11 cellular contexts compared by ENCODE assay signal in the genomic region with DNA sequence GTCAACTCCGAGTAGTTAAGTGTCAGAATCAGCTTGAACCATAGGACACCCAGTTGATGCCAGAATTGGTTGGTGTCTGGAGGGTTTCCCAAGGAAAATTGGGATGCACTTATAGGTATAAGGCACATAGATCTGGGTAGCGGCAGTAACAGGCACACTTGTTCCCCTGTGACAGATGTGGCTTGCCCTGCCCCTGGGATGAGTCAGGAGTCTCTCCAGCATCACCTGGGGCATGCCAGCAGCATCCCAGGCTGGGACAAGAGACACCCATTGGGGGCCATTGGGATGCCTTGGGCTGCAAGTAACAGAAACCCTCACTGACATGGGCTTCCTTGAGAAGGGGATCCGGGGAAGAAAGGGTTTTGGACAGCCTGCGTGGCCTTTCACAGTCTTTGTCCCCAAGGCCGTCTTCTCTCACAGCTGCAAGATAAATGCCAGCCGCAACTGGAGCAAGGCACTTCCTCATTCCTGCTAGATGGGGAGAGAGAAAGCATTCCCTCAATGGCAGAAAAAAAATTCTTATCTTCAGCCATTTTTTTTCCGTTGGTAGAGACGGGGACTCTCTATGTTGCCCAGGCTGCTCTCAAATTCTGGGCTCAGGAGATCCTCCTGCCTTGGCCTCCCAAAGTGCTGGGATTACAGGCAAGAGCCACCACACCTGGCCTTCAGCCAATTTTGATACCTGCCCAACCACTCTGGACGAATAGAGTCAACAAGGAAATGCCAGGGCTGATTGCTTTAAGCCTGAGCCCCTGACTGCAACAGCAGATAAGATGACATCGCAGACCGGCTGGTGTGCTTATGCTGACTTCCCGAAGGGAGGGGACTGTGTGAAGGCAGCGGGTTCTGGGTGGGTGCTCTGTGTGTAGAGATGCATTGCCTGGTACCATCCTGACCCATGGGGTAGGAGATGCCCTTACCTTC. TPM values are rescaled to one million over a fixed set of nuclear protein-coding genes. Genes with fewer than 3 reads are reported as not detected.
DNase-seq lines count a peak whose midpoint lies in the region; ATAC-seq and TF ChIP-seq lines count a peak whose summit lies in the region.
"Had no signal": no experiment of that assay in that cellular context is flagged by ENCODE, and none has a peak within 500 bp of the region (broad histone marks: within the 10 kb centered on the region; RNA-seq: fewer than 3 reads in every experiment).

No MANE protein-coding gene starts in this region.

- CTCF ChIA-PET in SK-N-SH (lab: Yijun Ruan, JAX) = no interaction called here

- peak; percentile 53 for DNase-seq in SK-N-SH
- peak; percentile 67 for DNase-seq in NCI-H82 (lab: John Stamatoyannopoulos, UW)
- DNase-seq in erythroblast (lab: John Stamatoyannopoulos, UW) = peak; percentile 57 to 86
- DNase-seq in transverse colon = peak; percentile 80
- no peak for DNase-seq in activated gamma-delta T cell treated with Interleukin-2 at 50 U/mL for 16 hours
- DNase-seq in tibial artery = no peak
- DNase-seq in GM10266 (ENCODE audit: extremely low spot score) = no peak
- DNase-seq: activated CD4-positive, alpha-beta T cell treated with anti-CD3 and anti-CD28 coated beads, Interleukin-2, amount 50 U/mL, for 1 hour; heart right ventricle; NCI-H1930 had no signal

- no peaks in the 10 kb centered on the region for H3K27me3 ChIP-seq in SK-N-SH (ENCODE audit: insufficient read depth)
- peaks cover 1% of the 10 kb centered on the region for H3K27me3 ChIP-seq in transverse colon
- peaks cover 0 to 13% of the 10 kb centered on the region in 2 donors for H3K27me3 ChIP-seq in tibial artery

- H3K4me3 ChIP-seq in SK-N-SH (ENCODE audit: low read depth in 2 of 2, low read length in 1 of 2) (no peak overlapping the region), transverse colon (no peak overlapping the region), tibial artery (no peak overlapping the region)
- H3K4me3 ChIP-seq: heart right ventricle had no signal

- POLR2A ChIA-PET in SK-N-SH (lab: Yijun Ruan, JAX) = no interaction called here

- no peak overlapping the region for H3K27ac ChIP-seq in SK-N-SH (ENCODE audit: low read depth in 2 of 2, low read length in 1 of 2)
- peak overlapping the region in 3 of 4 donors; percentile 35 to 57 (median 49) for H3K27ac ChIP-seq in transverse colon
- H3K27ac ChIP-seq in tibial artery = no peak overlapping the region
- H3K27ac ChIP-seq: heart right ventricle had no signal

- in situ Hi-C loops in transverse colon (cut with MboI; ENCODE audit: low pct_ligation_motif_present in 1 of 4, low pct_unique_long_range_greater_than_20kb in 1 of 4, low sequenced_read_pairs in 3 of 4) = loop anchor here in 1 of 4 donors (25.0 kb wide), 2 partner anchors 98 to 173 kb away; a partner anchor contains a TSS

- ATAC-seq in SK-N-SH treated with all-trans-retinoic acid at 6 μM for 48 hours = no peak

- H3K4me2 ChIP-seq in SK-N-SH = no peak overlapping the region

- no peaks in the 10 kb centered on the region for H4K20me1 ChIP-seq in SK-N-SH (ENCODE audit: insufficient read depth)

- no peak overlapping the region for H2AFZ ChIP-seq in SK-N-SH (ENCODE audit: low read depth)

- H3K9me2 ChIP-seq in SK-N-SH = no peaks in the 10 kb centered on the region

- intact Hi-C loops in transverse colon (cut with DNase I; ENCODE audit: low total_unique reads) = loop anchor here (10.0 kb wide), 1 partner anchor 410 kb away; a partner anchor contains a TSS
- intact Hi-C loops in tibial artery (cut with DNase I; ENCODE audit: low total_unique reads) = no loop called here

- TF ChIP-seq RAD21 in SK-N-SH (IDR thresholded peaks at IDR 0.05; ENCODE audit: low read length) = no peak

- H3K9me3 ChIP-seq in SK-N-SH (no peaks in the 10 kb centered on the region), transverse colon (no peaks in the 10 kb centered on the region), tibial artery (no peaks in the 10 kb centered on the region)
- H3K9me3 ChIP-seq: heart right ventricle had no signal

- peaks cover under 1% of the 10 kb centered on the region for H3F3A ChIP-seq in SK-N-SH (replicated peaks; ENCODE audit: insufficient read depth)

- H3K9ac ChIP-seq in SK-N-SH = no peak overlapping the region

- WGBS in SK-N-SH (ENCODE audit: low lambda C conversion rate) = 45% methylated on average over 13 of the region's 13 CpGs
- WGBS in transverse colon (ENCODE audit: low coverage in 1 of 2), 2 donors = 21 to 39% methylated on average over 6 to 13 of the region's 13 CpGs

- no peaks in the 10 kb centered on the region for H3K79me2 ChIP-seq in SK-N-SH (ENCODE audit: insufficient read depth)

- H3K36me3 ChIP-seq in SK-N-SH (replicated peaks in 1 of 2; ENCODE audit: control insufficient read depth in 1 of 2, insufficient read depth in 2 of 2, low read length in 1 of 2) = no peaks in the 10 kb centered on the region
- H3K36me3 ChIP-seq in transverse colon = no peaks in the 10 kb centered on the region
- H3K36me3 ChIP-seq in tibial artery = no peaks in the 10 kb centered on the region
- H3K36me3 ChIP-seq: heart right ventricle had no signal

- no peak for TF ChIP-seq CTCF in SK-N-SH (IDR thresholded peaks at IDR 0.05)
- no peak for TF ChIP-seq CTCF in transverse colon (IDR thresholded peaks at IDR 0.05)
- no peak for TF ChIP-seq CTCF in tibial artery (IDR thresholded peaks at IDR 0.05)
- TF ChIP-seq CTCF in GM10266 (IDR thresholded peaks at IDR 0.05; ENCODE audit: control insufficient read depth, insufficient read depth, low read depth, missing control alignments) = no peak

- TF ChIP-seq EP300 in SK-N-SH (IDR thresholded peaks at IDR 0.05; ENCODE audit: borderline replicate concordance in 1 of 2, low read depth in 1 of 2, low read length in 1 of 2) = no peak
- no peak for TF ChIP-seq EP300 in transverse colon (IDR thresholded peaks at IDR 0.05; ENCODE audit: low read depth)

- H3K4me1 ChIP-seq in SK-N-SH (ENCODE audit: control insufficient read depth in 1 of 2, insufficient read depth in 2 of 2, low read depth in 1 of 2, low read length in 1 of 2) = peaks cover 0 to 3% of the 10 kb centered on the region in 2 experiments; a peak in 1 of 4 replicates
- H3K4me1 ChIP-seq in transverse colon = peaks cover 0 to 16% (median 3%) of the 10 kb centered on the region in 4 donors
- no peaks in the 10 kb centered on the region for H3K4me1 ChIP-seq in tibial artery

- TF ChIP-seq POLR2A in erythroblast (IDR thresholded peaks at IDR 0.05; ENCODE audit: low read length) = peak; percentile 57
- TF ChIP-seq POLR2A in transverse colon (IDR thresholded peaks at IDR 0.05) = no peak

TF ChIP-seq in SK-N-SH, 30 proteins besides CTCF, POLR2A, EP300 and RAD21:
- TF ChIP-seq SMC3 (IDR thresholded peaks at IDR 0.05; ENCODE audit: low read depth, low read length) = no peak
- TF ChIP-seq, protein P1, sequence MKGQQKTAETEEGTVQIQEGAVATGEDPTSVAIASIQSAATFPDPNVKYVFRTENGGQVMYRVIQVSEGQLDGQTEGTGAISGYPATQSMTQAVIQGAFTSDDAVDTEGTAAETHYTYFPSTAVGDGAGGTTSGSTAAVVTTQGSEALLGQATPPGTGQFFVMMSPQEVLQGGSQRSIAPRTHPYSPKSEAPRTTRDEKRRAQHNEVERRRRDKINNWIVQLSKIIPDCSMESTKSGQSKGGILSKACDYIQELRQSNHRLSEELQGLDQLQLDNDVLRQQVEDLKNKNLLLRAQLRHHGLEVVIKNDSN (IDR thresholded peaks at IDR 0.05; ENCODE audit: borderline replicate concordance, low read depth) = no peak
- TF ChIP-seq, protein P2, sequence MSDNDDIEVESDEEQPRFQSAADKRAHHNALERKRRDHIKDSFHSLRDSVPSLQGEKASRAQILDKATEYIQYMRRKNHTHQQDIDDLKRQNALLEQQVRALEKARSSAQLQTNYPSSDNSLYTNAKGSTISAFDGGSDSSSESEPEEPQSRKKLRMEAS (IDR thresholded peaks at IDR 0.05; ENCODE audit: low read depth) = no peak
- TF ChIP-seq CHD2 (IDR thresholded peaks at IDR 0.05; ENCODE audit: low read length, partially characterized antibody) = no peak
- peak; percentile 56 for TF ChIP-seq GATA2 (CRISPR knock-in tag; IDR thresholded peaks at IDR 0.05)

TF ChIP-seq in SK-N-SH treated with all-trans-retinoic acid at 6 μM for 48 hours, 23 proteins besides CTCF, POLR2A, EP300 and RAD21:
- TF ChIP-seq, protein P3, sequence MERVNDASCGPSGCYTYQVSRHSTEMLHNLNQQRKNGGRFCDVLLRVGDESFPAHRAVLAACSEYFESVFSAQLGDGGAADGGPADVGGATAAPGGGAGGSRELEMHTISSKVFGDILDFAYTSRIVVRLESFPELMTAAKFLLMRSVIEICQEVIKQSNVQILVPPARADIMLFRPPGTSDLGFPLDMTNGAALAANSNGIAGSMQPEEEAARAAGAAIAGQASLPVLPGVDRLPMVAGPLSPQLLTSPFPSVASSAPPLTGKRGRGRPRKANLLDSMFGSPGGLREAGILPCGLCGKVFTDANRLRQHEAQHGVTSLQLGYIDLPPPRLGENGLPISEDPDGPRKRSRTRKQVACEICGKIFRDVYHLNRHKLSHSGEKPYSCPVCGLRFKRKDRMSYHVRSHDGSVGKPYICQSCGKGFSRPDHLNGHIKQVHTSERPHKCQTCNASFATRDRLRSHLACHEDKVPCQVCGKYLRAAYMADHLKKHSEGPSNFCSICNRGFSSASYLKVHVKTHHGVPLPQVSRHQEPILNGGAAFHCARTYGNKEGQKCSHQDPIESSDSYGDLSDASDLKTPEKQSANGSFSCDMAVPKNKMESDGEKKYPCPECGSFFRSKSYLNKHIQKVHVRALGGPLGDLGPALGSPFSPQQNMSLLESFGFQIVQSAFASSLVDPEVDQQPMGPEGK (CRISPR knock-in tag; IDR thresholded peaks at IDR 0.05; ENCODE audit: borderline replicate concordance) = no peak

RNA-seq across cellular contexts. Expression of a gene that starts 13.3 kb away (rescaled TPM):
- 41.4 and 49.6 TPM in 2 replicates for polyA plus RNA-seq in SK-N-SH (2012; rRNA removed)
- 51.8 and 53.1 TPM in 2 replicates for polyA plus RNA-seq in SK-N-SH (2012; cell fraction: cytosol; rRNA removed)
- polyA plus RNA-seq in SK-N-SH (2012; cell fraction: nucleus; rRNA removed) = 19.0 and 27.1 TPM in 2 replicates
- 10 to 100 TPM; 62.2 to 95.2 (median 70.3) TPM for total RNA-seq in transverse colon

Comparison
In these comparisons a context has a peak if more than half of its experiments do, and no peak if none do; other contexts are left out.
1. DNase-seq: peak in SK-N-SH (single experiment), NCI-H82 (single experiment), erythroblast (2 of 2) and transverse colon (single experiment); none in activated gamma-delta T cell treated with Interleukin-2 at 50 U/mL for 16 hours (single experiment), tibial artery (0 of 2) and GM10266 (single experiment).
2. H3K27ac ChIP-seq: peak in transverse colon (3 of 4); none in SK-N-SH (0 of 2) and tibial artery (0 of 2).